In genomic region chr12:52903285-52903854, GRCh38 we compare ENCODE assay signal across 9 cellular contexts. TPM values are rescaled to one million over a fixed set of nuclear protein-coding genes. Genes with fewer than 3 reads are reported as not detected.
DNase-seq lines count a peak whose midpoint lies in the region; ATAC-seq and TF ChIP-seq lines count a peak whose summit lies in the region.
"Had no signal": no experiment of that assay in that cellular context is flagged by ENCODE, and none has a peak within 500 bp of the region (broad histone marks: within the 10 kb centered on the region; RNA-seq: fewer than 3 reads in every experiment).

No MANE protein-coding gene starts in this region.

- peak overlapping the region in 6 of 7 donors; percentile 8 to 69 (median 47) for H3K4me3 Mint-ChIP-seq in CD8-positive, alpha-beta memory T cell
- peak overlapping the region; percentile 59 for H3K4me3 Mint-ChIP-seq in activated naive CD4-positive, alpha-beta T cell treated with anti-CD3 and anti-CD28 coated beads, Interleukin-2, amount 50 U/mL, for 24 hours
- H3K4me3 Mint-ChIP-seq in glutamatergic neuron (ENCODE audit: unreplicated experiment) (peak overlapping the region; percentile 52), type B pancreatic cell (peak overlapping the region; percentile 86)

- no peak for TF ChIP-seq CTCF in PC-3 (conservative IDR thresholded peaks at IDR 0.05; ENCODE audit: low read depth, low read length)
- TF ChIP-seq CTCF in glutamatergic neuron (IDR thresholded peaks at IDR 0.05; ENCODE audit: partially characterized antibody, unreplicated experiment) = no peak
- no peak for TF ChIP-seq CTCF in osteoblast (IDR thresholded peaks at IDR 0.05; ENCODE audit: extremely low read depth, low read depth, low read length)
- TF ChIP-seq CTCF in type B pancreatic cell (conservative IDR thresholded peaks at IDR 0.05) = no peak

- H3K36me3 ChIP-seq in CD8-positive, alpha-beta memory T cell (ENCODE audit: insufficient read depth, low read length) = no peaks in the 10 kb centered on the region
- peaks cover 36% of the 10 kb centered on the region for H3K36me3 ChIP-seq in PC-3 (ENCODE audit: low read depth, low read length)
- H3K36me3 ChIP-seq in osteoblast (ENCODE audit: insufficient read depth, low read length) = no peaks in the 10 kb centered on the region

- H3F3A ChIP-seq in PC-3 (ENCODE audit: low read length, unreplicated experiment) = peaks cover 6% of the 10 kb centered on the region

- intact Hi-C loops in PC-3 (cut with micrococcal nuclease) = no loop called here

- peak; percentile 43 for ATAC-seq in HG03095 (IDR thresholded peaks at IDR 0.05; ENCODE audit: unreplicated experiment)
- ATAC-seq in PC-3 = peak; percentile 48
- ATAC-seq in GM18511 (IDR thresholded peaks at IDR 0.05; ENCODE audit: unreplicated experiment) = no peak

- H3K9ac ChIP-seq in PC-3 (ENCODE audit: low read length) = peak overlapping the region; percentile 73

- H3K4me2 ChIP-seq in PC-3 (ENCODE audit: low read length) = peak overlapping the region; percentile 79
- peak overlapping the region; percentile 81 for H3K4me2 ChIP-seq in osteoblast (ENCODE audit: insufficient read depth, low read length)

- CTCF ChIA-PET in CD8-positive, alpha-beta memory T cell (lab: Charles Lee) = no interaction called here
- CTCF ChIA-PET in PC-3 (lab: Charles Lee) = interaction anchor here (0.6 kb wide), 1 partner anchor 78 kb away, joined by 3 read pairs; no protein-coding TSS in a partner anchor

- H3K4me1 Mint-ChIP-seq in CD8-positive, alpha-beta memory T cell = peaks cover 5 to 10% (median 9%) of the 10 kb centered on the region in 3 donors
- H3K4me1 Mint-ChIP-seq in activated naive CD4-positive, alpha-beta T cell treated with anti-CD3 and anti-CD28 coated beads, Interleukin-2, amount 50 U/mL, for 24 hours = peaks cover 8% of the 10 kb centered on the region
- H3K4me1 Mint-ChIP-seq in glutamatergic neuron (ENCODE audit: low read depth, unreplicated experiment) = peaks cover 4% of the 10 kb centered on the region
- peaks cover 30% of the 10 kb centered on the region for H3K4me1 Mint-ChIP-seq in type B pancreatic cell (ENCODE audit: unreplicated experiment)

- H2AFZ ChIP-seq in PC-3 (ENCODE audit: low read length) (no peak overlapping the region), osteoblast (ENCODE audit: low read length) (peak overlapping the region; percentile 88)

- peak overlapping the region in 1 of 8 donors; percentile 54 for H3K27ac Mint-ChIP-seq in CD8-positive, alpha-beta memory T cell
- H3K27ac Mint-ChIP-seq in activated naive CD4-positive, alpha-beta T cell treated with anti-CD3 and anti-CD28 coated beads, Interleukin-2, amount 50 U/mL, for 24 hours = peak overlapping the region; percentile 41
- H3K27ac Mint-ChIP-seq in glutamatergic neuron (ENCODE audit: unreplicated experiment) (no peak overlapping the region), type B pancreatic cell (peak overlapping the region; percentile 94)

- H3K9me2 ChIP-seq in PC-3 (replicated peaks; ENCODE audit: low read length) = no peaks in the 10 kb centered on the region

- H3K4me3 ChIP-seq in CD8-positive, alpha-beta memory T cell (ENCODE audit: low read length) = peak overlapping the region; percentile 39
- peak overlapping the region; percentile 100 for H3K4me3 ChIP-seq in PC-3 (ENCODE audit: low read length)
- peak overlapping the region; percentile 65 for H3K4me3 ChIP-seq in osteoblast (ENCODE audit: insufficient read depth, low read length)

- no peaks in the 10 kb centered on the region for H3K9me3 Mint-ChIP-seq in CD8-positive, alpha-beta memory T cell
- no peaks in the 10 kb centered on the region for H3K9me3 Mint-ChIP-seq in activated naive CD4-positive, alpha-beta T cell treated with anti-CD3 and anti-CD28 coated beads, Interleukin-2, amount 50 U/mL, for 24 hours
- H3K9me3 Mint-ChIP-seq in glutamatergic neuron (ENCODE audit: unreplicated experiment) (no peaks in the 10 kb centered on the region), type B pancreatic cell (no peaks in the 10 kb centered on the region)
- H3K9me3 Mint-ChIP-seq: IgD-negative memory B cell had no signal

- no peaks in the 10 kb centered on the region for H3K27me3 ChIP-seq in CD8-positive, alpha-beta memory T cell (ENCODE audit: insufficient read depth, low read length, poor library complexity, severe bottlenecking)
- H3K27me3 ChIP-seq in PC-3 (ENCODE audit: low read length) = no peaks in the 10 kb centered on the region
- no peaks in the 10 kb centered on the region for H3K27me3 ChIP-seq in osteoblast (ENCODE audit: insufficient read depth, low read length)

- peak overlapping the region; percentile 59 for H3K27ac ChIP-seq in CD8-positive, alpha-beta memory T cell (ENCODE audit: low read depth, low read length)
- no peak overlapping the region for H3K27ac ChIP-seq in PC-3 (ENCODE audit: low read length)
- peak overlapping the region; percentile 45 for H3K27ac ChIP-seq in osteoblast (ENCODE audit: low read depth, low read length)

- peak; percentile 31 to 69 (median 48) for DNase-seq in CD8-positive, alpha-beta memory T cell
- DNase-seq in PC-3 (peak; percentile 76), glutamatergic neuron (peak; percentile 82), osteoblast (ENCODE audit: insufficient read length, low spot score, missing footprints) (peak; percentile 98), type B pancreatic cell (ENCODE audit: extremely low spot score, unreplicated experiment) (peak; percentile 86)

- no TSS peak for BruUV-seq in PC-3 (replicated peaks; lab: Mats Ljungman, UMichigan)

- POLR2A ChIA-PET in CD8-positive, alpha-beta memory T cell (lab: Charles Lee) = no interaction called here
- POLR2A ChIA-PET in PC-3 (lab: Charles Lee; ENCODE audit: unreplicated experiment) = interaction anchor here (0.5 to 2.6 kb wide), 6 partner anchors 22 to 756 kb away, joined by 3 to 44 read pairs (median 6); partner anchors contain the start of gene KRT18

- peaks cover 59% of the 10 kb centered on the region for H3K79me2 ChIP-seq in PC-3 (ENCODE audit: low read length)
- H3K79me2 ChIP-seq in osteoblast (ENCODE audit: insufficient read depth, low read length) = no peaks in the 10 kb centered on the region

- H3K36me3 Mint-ChIP-seq in CD8-positive, alpha-beta memory T cell = no peaks in the 10 kb centered on the region
- no peaks in the 10 kb centered on the region for H3K36me3 Mint-ChIP-seq in activated naive CD4-positive, alpha-beta T cell treated with anti-CD3 and anti-CD28 coated beads, Interleukin-2, amount 50 U/mL, for 24 hours
- H3K36me3 Mint-ChIP-seq in glutamatergic neuron (ENCODE audit: unreplicated experiment) (peaks cover 4% of the 10 kb centered on the region), type B pancreatic cell (peaks cover 19% of the 10 kb centered on the region)

- no peaks in the 10 kb centered on the region for H3K9me3 ChIP-seq in CD8-positive, alpha-beta memory T cell (ENCODE audit: low read length)
- no peaks in the 10 kb centered on the region for H3K9me3 ChIP-seq in PC-3 (ENCODE audit: low read length)
- H3K9me3 ChIP-seq in osteoblast (ENCODE audit: low read depth, low read length) = no peaks in the 10 kb centered on the region

- peaks cover 0 to 12% of the 10 kb centered on the region in 2 donors for H3K27me3 Mint-ChIP-seq in CD8-positive, alpha-beta memory T cell
- no peaks in the 10 kb centered on the region for H3K27me3 Mint-ChIP-seq in activated naive CD4-positive, alpha-beta T cell treated with anti-CD3 and anti-CD28 coated beads, Interleukin-2, amount 50 U/mL, for 24 hours
- H3K27me3 Mint-ChIP-seq in glutamatergic neuron (ENCODE audit: unreplicated experiment) = peaks cover 9% of the 10 kb centered on the region
- peaks cover 3% of the 10 kb centered on the region for H3K27me3 Mint-ChIP-seq in type B pancreatic cell

- peaks cover 7% of the 10 kb centered on the region for H3K4me1 ChIP-seq in CD8-positive, alpha-beta memory T cell (ENCODE audit: insufficient read depth, low read length)
- peaks cover 61% of the 10 kb centered on the region for H3K4me1 ChIP-seq in PC-3 (ENCODE audit: insufficient read depth, low read length)
- H3K4me1 ChIP-seq in osteoblast (ENCODE audit: insufficient read depth, low read length) = peaks cover 12% of the 10 kb centered on the region

- H4K20me1 ChIP-seq in PC-3 (ENCODE audit: low read length) (peaks cover 51% of the 10 kb centered on the region), osteoblast (ENCODE audit: insufficient read depth, low read length) (no peaks in the 10 kb centered on the region)

RNA-seq across cellular contexts. Expression of gene KRT8, which starts 1.5 kb away (rescaled TPM):
- under 1 TPM in 1 of 2 experiments, not detected in 1; 0.46 TPM for total RNA-seq in CD8-positive, alpha-beta memory T cell
- polyA plus RNA-seq in CD8-positive, alpha-beta memory T cell = 1.0 TPM
- total RNA-seq in PC-3 (2014; rRNA removed) = 719 and 1,028 TPM in 2 replicates
- 14.0 TPM for total RNA-seq in glutamatergic neuron (ENCODE audit: unreplicated experiment)
- 2.9 and 5.1 TPM in 2 replicates for total RNA-seq in osteoblast
- total RNA-seq in type B pancreatic cell (ENCODE audit: low replicate concordance) = 768 and 2,227 TPM in 2 replicates
- polyA plus RNA-seq: IgD-negative memory B cell had no signal

RNA-seq across cellular contexts. Expression of gene KRT18, which starts 45.5 kb away (rescaled TPM):
- total RNA-seq in CD8-positive, alpha-beta memory T cell = 1 to 10 TPM; 3.5 to 3.9 TPM
- polyA plus RNA-seq in CD8-positive, alpha-beta memory T cell = 4.0 TPM
- total RNA-seq in PC-3 (2014; rRNA removed) (1,461 and 1,545 TPM in 2 replicates), glutamatergic neuron (ENCODE audit: unreplicated experiment) (1.3 TPM), osteoblast (22.4 and 61.9 TPM in 2 replicates), type B pancreatic cell (ENCODE audit: low replicate concordance) (480 and 1,293 TPM in 2 replicates)

RNA-seq across cellular contexts. Expression of gene KRT78, which starts 54.6 kb away (rescaled TPM):
- not detected for total RNA-seq in CD8-positive, alpha-beta memory T cell
- not detected for polyA plus RNA-seq in CD8-positive, alpha-beta memory T cell
- total RNA-seq in PC-3 (2014; rRNA removed) = 0.12 and 0.15 TPM in 2 replicates
- not detected for total RNA-seq in glutamatergic neuron (ENCODE audit: unreplicated experiment)
- not detected in 2 replicates for total RNA-seq in osteoblast
- total RNA-seq in type B pancreatic cell (ENCODE audit: low replicate concordance) = 14.7 and 29.1 TPM in 2 replicates
- polyA plus RNA-seq: IgD-negative memory B cell had no signal

Comparison
In these comparisons a context has a peak if more than half of its experiments do, and no peak if none do; other contexts are left out.
1. DNase-seq: peak in every context shown above with its lines; median percentile 98 in osteoblast; 86 in type B pancreatic cell; 82 in glutamatergic neuron; 76 in PC-3; 48 in CD8-positive, alpha-beta memory T cell.
2. H3K4me3 ChIP-seq: peak in every context shown above with its lines; median percentile 100 in PC-3; 65 in osteoblast; 39 in CD8-positive, alpha-beta memory T cell.
3. RNA of gene KRT8, which starts 1.5 kb away (total RNA-seq): 768 to 2,227 TPM in type B pancreatic cell and 719 to 1,028 TPM in PC-3; 14.0 TPM in glutamatergic neuron (single experiment), 2.9 to 5.1 TPM in osteoblast and 0.46 TPM in CD8-positive, alpha-beta memory T cell; every median in the first group is over 10 times any median in the second.
4. RNA of gene KRT78, which starts 54.6 kb away (total RNA-seq): 14.7 to 29.1 TPM in type B pancreatic cell; 0.12 to 0.15 TPM in PC-3, not detected in CD8-positive, alpha-beta memory T cell, not detected in glutamatergic neuron (single experiment) and not detected in osteoblast; every median in the first group is over 10 times any median in the second.
5. Peak in every context shown above with its lines, with median percentiles within 50 percentile points of each other: H3K4me3 Mint-ChIP-seq.